In genomic region chr21:37264808-37265207, GRCh38 we compare ENCODE assay signal across 15 cellular contexts. TPM values are rescaled to one million over a fixed set of nuclear protein-coding genes. Genes with fewer than 3 reads are reported as not detected.
DNase-seq lines count a peak whose midpoint lies in the region; ATAC-seq, FAIRE-seq and TF ChIP-seq lines count a peak whose summit lies in the region.
"Had no signal": no experiment of that assay in that cellular context is flagged by ENCODE, and none has a peak within 500 bp of the region (broad histone marks: within the 10 kb centered on the region; RNA-seq: fewer than 3 reads in every experiment).

No MANE protein-coding gene starts in this region.

- POLR2A ChIA-PET in SK-N-SH (lab: Yijun Ruan, JAX), result interaction anchor here (0.6 kb wide), 1 partner anchor 26 kb away, joined by 4 read pairs; no protein-coding TSS in a partner anchor

- no peak overlapping the region for H3K9ac ChIP-seq in SK-N-SH
- H3K9ac ChIP-seq in astrocyte (ENCODE audit: low read length), result no peak overlapping the region

- H3K27ac ChIP-seq in SK-N-SH (ENCODE audit: low read depth in 2 of 2, low read length in 1 of 2) (no peak overlapping the region), astrocyte (ENCODE audit: low read depth, low read length) (no peak overlapping the region)
- H3K27ac ChIP-seq: neutrophil, tibial nerve had no signal

- H3K9me3 Mint-ChIP-seq in astrocyte (ENCODE audit: unreplicated experiment), result no peaks in the 10 kb centered on the region
- no peaks in the 10 kb centered on the region for H3K9me3 Mint-ChIP-seq in natural killer cell
- H3K9me3 Mint-ChIP-seq: activated CD4-positive, alpha-beta memory T cell treated with anti-CD3 and anti-CD28 coated beads, Interleukin-2, amount 10 ng/mL, durations not matched to agents 7 days and 5 days had no signal

- CTCF ChIA-PET in SK-N-SH (lab: Yijun Ruan, JAX), result no interaction called here

- H3K36me3 Mint-ChIP-seq in astrocyte (ENCODE audit: low read depth, unreplicated experiment), result peaks cover 6% of the 10 kb centered on the region
- H3K36me3 Mint-ChIP-seq in natural killer cell, result no peaks in the 10 kb centered on the region

- H4K20me1 ChIP-seq in SK-N-SH (ENCODE audit: insufficient read depth), result peaks cover 23% of the 10 kb centered on the region; the same call in 1 of the 2 replicates
- H4K20me1 ChIP-seq in astrocyte (ENCODE audit: insufficient read depth, low read length), result peaks cover 18% of the 10 kb centered on the region

- DNase-seq in SK-N-SH (no peak), HT1080 (ENCODE audit: low read depth) (peak; percentile 10), astrocyte (ENCODE audit: low read depth) (no peak), natural killer cell (no peak), mucosa of descending colon (no peak), HPDE6-E6E7 (ENCODE audit: extremely low spot score) (no peak)
- no peak for DNase-seq in effector CD8-positive, alpha-beta T cell (lab: John Stamatoyannopoulos, UW)
- DNase-seq: 8988T; activated CD4-positive, alpha-beta memory T cell treated with anti-CD3 and anti-CD28 coated beads, Interleukin-2, amount 10 ng/mL, durations not matched to agents 7 days and 5 days; adrenal gland; Caco-2; spleen had no signal

- TF ChIP-seq EP300 in SK-N-SH (IDR thresholded peaks at IDR 0.05; ENCODE audit: borderline replicate concordance in 1 of 2, low read depth in 1 of 2, low read length in 1 of 2), result no peak

- intact Hi-C loops in natural killer cell (cut with micrococcal nuclease), result loop anchor here (5.0 kb wide), 1 partner anchor 197 kb away; no protein-coding TSS in a partner anchor
- intact Hi-C loops in mucosa of descending colon (cut with DNase I, micrococcal nuclease), result loop anchor here (5.0 to 10.0 kb wide), 2 partner anchors 102 to 110 kb away; partner anchors contain the start of gene DYRK1A (in 1 of the 2)

- TF ChIP-seq RAD21 in SK-N-SH (IDR thresholded peaks at IDR 0.05; ENCODE audit: low read length), result no peak

- H3F3A ChIP-seq in SK-N-SH (replicated peaks; ENCODE audit: insufficient read depth), result no peaks in the 10 kb centered on the region

- ATAC-seq in SK-N-SH treated with all-trans-retinoic acid at 6 μM for 48 hours (no peak), natural killer cell (no peak), mucosa of descending colon (no peak)

- peak overlapping the region; percentile 78 for H3K4me3 Mint-ChIP-seq in astrocyte (ENCODE audit: unreplicated experiment)
- H3K4me3 Mint-ChIP-seq in natural killer cell, result no peak overlapping the region

- H3K4me1 Mint-ChIP-seq in astrocyte (ENCODE audit: low read depth, unreplicated experiment), result peaks cover 18% of the 10 kb centered on the region
- H3K4me1 Mint-ChIP-seq in natural killer cell, result peaks cover 38 to 55% of the 10 kb centered on the region in 2 donors

- no peak for FAIRE-seq in astrocyte (lab: Jason Lieb, UNC)

- H3K4me2 ChIP-seq in SK-N-SH (no peak overlapping the region), astrocyte (ENCODE audit: low read length) (peak overlapping the region; percentile 10)

- H3K27ac Mint-ChIP-seq in astrocyte (ENCODE audit: unreplicated experiment), result peak overlapping the region; percentile 88
- peak overlapping the region; percentile 72 to 80 for H3K27ac Mint-ChIP-seq in natural killer cell
- H3K27ac Mint-ChIP-seq: activated CD4-positive, alpha-beta memory T cell treated with anti-CD3 and anti-CD28 coated beads, Interleukin-2, amount 10 ng/mL, durations not matched to agents 7 days and 5 days had no signal

- TF ChIP-seq CTCF in SK-N-SH (IDR thresholded peaks at IDR 0.05), result no peak
- TF ChIP-seq CTCF in astrocyte (IDR thresholded peaks at IDR 0.05; ENCODE audit: insufficient read depth, low read depth, low read length), result no peak
- TF ChIP-seq CTCF in natural killer cell (IDR thresholded peaks at IDR 0.05), result no peak
- no peak for TF ChIP-seq CTCF in mucosa of descending colon (IDR thresholded peaks at IDR 0.05)

- 94% methylated on average over 4 of the region's 4 CpGs for WGBS in SK-N-SH (ENCODE audit: low lambda C conversion rate)

- H2AFZ ChIP-seq in SK-N-SH (ENCODE audit: low read depth), result no peak overlapping the region
- H2AFZ ChIP-seq in astrocyte (ENCODE audit: low read depth, low read length), result no peak overlapping the region

- H3K4me3 ChIP-seq in SK-N-SH (ENCODE audit: low read depth in 2 of 2, low read length in 1 of 2) (no peak overlapping the region), astrocyte (ENCODE audit: insufficient read depth, low read depth, low read length) (no peak overlapping the region), mucosa of descending colon (no peak overlapping the region)
- H3K4me3 ChIP-seq: adrenal gland, spleen, tibial nerve had no signal

- H3K4me1 ChIP-seq in SK-N-SH (ENCODE audit: control insufficient read depth in 1 of 2, insufficient read depth in 2 of 2, low read depth in 1 of 2, low read length in 1 of 2) (peaks cover 0 to 10% of the 10 kb centered on the region in 2 experiments; a peak in 3 of 4 replicates), astrocyte (ENCODE audit: insufficient read depth, low read length) (no peaks in the 10 kb centered on the region), mucosa of descending colon (ENCODE audit: low read depth) (peaks cover 10% of the 10 kb centered on the region)
- H3K4me1 ChIP-seq: Caco-2 had no signal

- H3K36me3 ChIP-seq in SK-N-SH (replicated peaks in 1 of 2; ENCODE audit: control insufficient read depth in 1 of 2, insufficient read depth in 2 of 2, low read length in 1 of 2) (peaks cover 14 to 24% of the 10 kb centered on the region in 2 experiments), astrocyte (ENCODE audit: insufficient read depth, low read length) (no peaks in the 10 kb centered on the region), mucosa of descending colon (ENCODE audit: low read depth) (peaks cover 5% of the 10 kb centered on the region)
- H3K36me3 ChIP-seq: adrenal gland, neutrophil, tibial nerve had no signal

- H3K79me2 ChIP-seq in SK-N-SH (ENCODE audit: insufficient read depth), result peaks cover 85% of the 10 kb centered on the region
- H3K79me2 ChIP-seq in astrocyte (ENCODE audit: insufficient read depth, low read length), result peaks cover 76% of the 10 kb centered on the region

- H3K27me3 Mint-ChIP-seq in astrocyte (ENCODE audit: low read depth, unreplicated experiment), result no peaks in the 10 kb centered on the region
- H3K27me3 Mint-ChIP-seq in natural killer cell (ENCODE audit: low read depth in 2 of 2), result no peaks in the 10 kb centered on the region
- H3K27me3 Mint-ChIP-seq: activated CD4-positive, alpha-beta memory T cell treated with anti-CD3 and anti-CD28 coated beads, Interleukin-2, amount 10 ng/mL, durations not matched to agents 7 days and 5 days had no signal

- H3K9me3 ChIP-seq in SK-N-SH (no peaks in the 10 kb centered on the region), astrocyte (ENCODE audit: insufficient read depth, low read depth, low read length) (no peaks in the 10 kb centered on the region), mucosa of descending colon (no peaks in the 10 kb centered on the region)
- H3K9me3 ChIP-seq: adrenal gland, Caco-2, neutrophil, spleen, tibial nerve had no signal

- no peaks in the 10 kb centered on the region for H3K9me2 ChIP-seq in SK-N-SH

- H3K27me3 ChIP-seq in SK-N-SH (ENCODE audit: insufficient read depth), result no peaks in the 10 kb centered on the region
- H3K27me3 ChIP-seq in astrocyte (ENCODE audit: insufficient read depth, low read length), result no peaks in the 10 kb centered on the region
- H3K27me3 ChIP-seq: adrenal gland, neutrophil, spleen, tibial nerve had no signal

TF ChIP-seq in SK-N-SH, 30 proteins besides CTCF, POLR2A, EP300 and RAD21 (continues in another document):
- TF ChIP-seq PBX3 (IDR thresholded peaks at IDR 0.05), result peak; percentile 46; the same call in 1 of the 2 replicates

TF ChIP-seq in SK-N-SH treated with all-trans-retinoic acid at 6 μM for 48 hours, 23 proteins besides CTCF, POLR2A, EP300 and RAD21:
- no peak for TF ChIP-seq BACH2 (CRISPR knock-in tag; IDR thresholded peaks at IDR 0.05; ENCODE audit: borderline replicate concordance)
- TF ChIP-seq TOX (CRISPR knock-in tag; IDR thresholded peaks at IDR 0.05; ENCODE audit: borderline replicate concordance), result no peak
- no peak for TF ChIP-seq ZFP3 (CRISPR knock-in tag; IDR thresholded peaks at IDR 0.05)
- TF ChIP-seq ISL1 (CRISPR knock-in tag; IDR thresholded peaks at IDR 0.05), result no peak
- no peak for TF ChIP-seq CSRNP3 (CRISPR knock-in tag; IDR thresholded peaks at IDR 0.05)
- no peak for TF ChIP-seq ZNF565 (CRISPR knock-in tag; conservative IDR thresholded peaks at IDR 0.05; ENCODE audit: low read depth)
TF ChIP-seq in SK-N-SH treated with all-trans-retinoic acid at 6 μM for 48 hours: peak in this region for 0.

RNA-seq across cellular contexts. Expression of gene VPS26C, which starts 2.3 kb away (rescaled TPM):
- 34.8 and 42.2 TPM in 2 replicates for polyA plus RNA-seq in SK-N-SH (2012; rRNA removed)
- 31.4 and 37.4 TPM in 2 replicates for polyA plus RNA-seq in SK-N-SH (2012; cell fraction: cytosol; rRNA removed)
- polyA plus RNA-seq in SK-N-SH (2012; cell fraction: nucleus; rRNA removed), result 32.8 and 44.7 TPM in 2 replicates
- 54.6 and 74.5 TPM in 2 replicates for total RNA-seq in HT1080 (2014; rRNA removed; shearing (Covaris generic))
- 48.2 and 55.2 TPM in 2 replicates for polyA plus RNA-seq in HT1080 (2015; cell fraction: cytosol; rRNA removed)
- 36.5 and 43.3 TPM in 2 replicates for polyA plus RNA-seq in HT1080 (2015; cell fraction: nucleus; rRNA removed)
- total RNA-seq in astrocyte (47.2 and 52.9 TPM in 2 replicates), natural killer cell (10 to 100 TPM; 71.1 to 84.7 (median 72.2) TPM), mucosa of descending colon (10 to 100 TPM; 62.7 to 72.4 (median 71.8) TPM)
